In genomic region chr17:59332890-59333377, GRCh38 we compare ENCODE assay signal across 8 cellular contexts. TPM values are rescaled to one million over a fixed set of nuclear protein-coding genes. Genes with fewer than 3 reads are reported as not detected.
DNase-seq lines count a peak whose midpoint lies in the region; ATAC-seq, FAIRE-seq and TF ChIP-seq lines count a peak whose summit lies in the region.

No MANE protein-coding gene starts in this region.

- H3K36me3 ChIP-seq in Karpas-422 (ENCODE audit: insufficient read depth, low read length), result no peaks in the 10 kb centered on the region
- H3K36me3 ChIP-seq in lower lobe of right lung, result no peaks in the 10 kb centered on the region

- FAIRE-seq in GM12892 (lab: Jason Lieb, UNC), result no peak

- no peaks in the 10 kb centered on the region for H3K9me2 ChIP-seq in Karpas-422 (replicated peaks; ENCODE audit: insufficient read depth, low read length)

- H3K9me3 Mint-ChIP-seq in central memory CD8-positive, alpha-beta T cell, result no peaks in the 10 kb centered on the region

- H3K4me1 Mint-ChIP-seq in central memory CD8-positive, alpha-beta T cell, result peaks cover 53% of the 10 kb centered on the region

- H4K20me1 ChIP-seq in Karpas-422 (ENCODE audit: insufficient read depth, low read depth, low read length), result peaks cover 38% of the 10 kb centered on the region; the same call in 1 of the 2 replicates

- peak overlapping the region; percentile 67 for H3K9ac ChIP-seq in Karpas-422 (ENCODE audit: low read length)

- no peak for TF ChIP-seq CTCF in AG10803 (conservative IDR thresholded peaks at IDR 0.05; ENCODE audit: low read length)
- TF ChIP-seq CTCF in lower lobe of right lung (IDR thresholded peaks at IDR 0.05), result no peak

- H3K9me3 ChIP-seq in Karpas-422 (ENCODE audit: low read length) (no peaks in the 10 kb centered on the region), lower lobe of right lung (no peaks in the 10 kb centered on the region)

- no peaks in the 10 kb centered on the region for H3K27me3 Mint-ChIP-seq in central memory CD8-positive, alpha-beta T cell

- H3K27ac ChIP-seq in Karpas-422 (ENCODE audit: low read length), result no peak overlapping the region
- H3K27ac ChIP-seq in lower lobe of right lung, result peak overlapping the region; percentile 97
- peak overlapping the region; percentile 91 for H3K27ac ChIP-seq in temporal lobe (ENCODE audit: low read depth, low read length)

- H3K27ac Mint-ChIP-seq in central memory CD8-positive, alpha-beta T cell (ENCODE audit: low read depth), result peak overlapping the region; percentile 82

- H3K4me3 ChIP-seq in AG10803 (ENCODE audit: low read length) (peak overlapping the region; percentile 83), Karpas-422 (ENCODE audit: low read length) (peak overlapping the region; percentile 77), lower lobe of right lung (peak overlapping the region; percentile 99)

- peak overlapping the region; percentile 48; the same call in 1 of the 2 replicates for H2AFZ ChIP-seq in Karpas-422 (ENCODE audit: low read length)

- intact Hi-C loops in lower lobe of right lung (cut with DNase I), result no loop called here

- DNase-seq in AG10803 (ENCODE audit: low read depth), result peak; percentile 54
- no peak for DNase-seq in Karpas-422
- no peak for DNase-seq in central memory CD8-positive, alpha-beta T cell (ENCODE audit: low spot score in 2 of 2)
- DNase-seq in lower lobe of right lung, result peak; percentile 52
- DNase-seq in GM12892 (ENCODE audit: insufficient read length), result no peak

- peaks cover 11% of the 10 kb centered on the region for H3K36me3 Mint-ChIP-seq in central memory CD8-positive, alpha-beta T cell (ENCODE audit: insufficient read depth)

- peak overlapping the region; percentile 86 for H3K4me3 Mint-ChIP-seq in central memory CD8-positive, alpha-beta T cell

- H3K27me3 ChIP-seq in Karpas-422 (ENCODE audit: low read length) (peaks cover 8% of the 10 kb centered on the region; the same call in 1 of the 2 replicates), lower lobe of right lung (ENCODE audit: low read depth) (no peaks in the 10 kb centered on the region)

- H3K4me1 ChIP-seq in Karpas-422 (ENCODE audit: low read length) (peaks cover 45% of the 10 kb centered on the region), lower lobe of right lung (peaks cover 71% of the 10 kb centered on the region)

- no peak for TF ChIP-seq POLR2A in GM12892 (IDR thresholded peaks at IDR 0.05; ENCODE audit: low read depth, low read length)

- ATAC-seq in central memory CD8-positive, alpha-beta T cell (replicated peaks; ENCODE audit: extremely low read depth, poor library complexity, severe bottlenecking), result no peak
- ATAC-seq in lower lobe of right lung, result peak; percentile 2 to 14
- ATAC-seq in GM18520 (IDR thresholded peaks at IDR 0.05; ENCODE audit: unreplicated experiment), result no peak
- ATAC-seq in GM18502 (IDR thresholded peaks at IDR 0.05; ENCODE audit: poor library complexity, unreplicated experiment), result no peak

- H3K79me2 ChIP-seq in Karpas-422 (ENCODE audit: low read length), result no peaks in the 10 kb centered on the region

- H3K4me2 ChIP-seq in Karpas-422 (ENCODE audit: low read depth, low read length, poor library complexity, severe bottlenecking), result peak overlapping the region; percentile 88

RNA-seq across cellular contexts. Expression of gene YPEL2, which starts 1.5 kb away (rescaled TPM):
- total RNA-seq in Karpas-422 (2014; rRNA removed; shearing (Covaris generic); ENCODE audit: low replicate concordance), result 3.5 and 6.1 TPM in 2 replicates
- total RNA-seq in lower lobe of right lung (22.9 TPM), temporal lobe (7.4 TPM)
- 2.0 TPM for polyA plus RNA-seq in GM12892 (2012; ENCODE audit: missing spikeins)

Comparison
In these comparisons a context has a peak if more than half of its experiments do, and no peak if none do; other contexts are left out.
1. DNase-seq: peak in AG10803 (single experiment) and lower lobe of right lung (single experiment); none in Karpas-422 (single experiment), central memory CD8-positive, alpha-beta T cell (0 of 2) and GM12892 (single experiment).
2. ATAC-seq: peak in lower lobe of right lung (2 of 2); none in central memory CD8-positive, alpha-beta T cell (single experiment), GM18520 (single experiment) and GM18502 (single experiment).
3. Peak in every context shown above with its lines, with median percentiles within 50 percentile points of each other: H3K4me3 ChIP-seq.